1 cellular context compared by ENCODE assay signal in the genomic region with DNA sequence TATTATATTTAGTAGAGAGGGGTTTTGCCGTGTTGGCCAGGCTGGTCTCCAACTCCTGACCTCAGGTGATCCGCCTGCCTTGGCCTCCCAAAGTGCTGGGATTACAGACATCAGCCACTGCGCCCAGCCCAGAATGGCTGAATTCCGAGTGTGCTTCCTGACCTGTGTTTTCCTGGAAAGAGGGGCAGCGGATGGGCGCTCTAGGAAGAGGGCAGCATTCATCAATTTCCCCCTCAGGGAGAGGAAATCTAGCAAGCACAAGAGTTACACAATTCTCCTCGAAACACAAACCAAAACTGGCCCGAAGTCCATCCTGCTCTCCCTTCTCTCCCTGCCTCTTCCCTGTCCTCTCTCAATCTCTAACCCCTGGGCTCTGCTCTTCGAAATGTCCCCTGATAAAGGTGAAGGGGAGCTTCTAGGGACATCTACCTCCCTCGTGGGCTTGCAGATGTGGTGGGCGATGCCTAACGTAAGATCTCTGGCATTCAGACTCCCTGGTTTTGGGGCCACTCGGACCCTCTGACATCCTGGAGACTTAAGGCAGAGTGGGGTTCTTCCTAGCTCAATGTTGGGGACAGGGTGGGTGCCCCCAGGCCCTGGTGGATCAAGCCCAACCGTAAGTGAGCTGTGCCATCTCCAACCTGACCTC.
TF ChIP-seq lines count a peak whose summit lies in the region.

No MANE protein-coding gene starts in this region.

TF ChIP-seq in HepG2, 621 proteins besides CTCF, POLR2A, EP300 and RAD21 (continued from another document and continues in another):
- TF ChIP-seq, protein P1, sequence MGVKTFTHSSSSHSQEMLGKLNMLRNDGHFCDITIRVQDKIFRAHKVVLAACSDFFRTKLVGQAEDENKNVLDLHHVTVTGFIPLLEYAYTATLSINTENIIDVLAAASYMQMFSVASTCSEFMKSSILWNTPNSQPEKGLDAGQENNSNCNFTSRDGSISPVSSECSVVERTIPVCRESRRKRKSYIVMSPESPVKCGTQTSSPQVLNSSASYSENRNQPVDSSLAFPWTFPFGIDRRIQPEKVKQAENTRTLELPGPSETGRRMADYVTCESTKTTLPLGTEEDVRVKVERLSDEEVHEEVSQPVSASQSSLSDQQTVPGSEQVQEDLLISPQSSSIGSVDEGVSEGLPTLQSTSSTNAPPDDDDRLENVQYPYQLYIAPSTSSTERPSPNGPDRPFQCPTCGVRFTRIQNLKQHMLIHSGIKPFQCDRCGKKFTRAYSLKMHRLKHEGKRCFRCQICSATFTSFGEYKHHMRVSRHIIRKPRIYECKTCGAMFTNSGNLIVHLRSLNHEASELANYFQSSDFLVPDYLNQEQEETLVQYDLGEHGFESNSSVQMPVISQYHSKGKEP (CRISPR knock-in tag; IDR thresholded peaks at IDR 0.05): no peak
- TF ChIP-seq ZNF7 (CRISPR knock-in tag; IDR thresholded peaks at IDR 0.05) (peak; percentile 58; the same call in 1 of the 2 replicates), PAX8 (CRISPR knock-in tag; IDR thresholded peaks at IDR 0.05; ENCODE audit: borderline replicate concordance) (no peak), ZNF30 (CRISPR knock-in tag; IDR thresholded peaks at IDR 0.05) (no peak), NCOR1 (IDR thresholded peaks at IDR 0.05; ENCODE audit: borderline replicate concordance, low read length) (peak; percentile 75; the same call in 1 of the 2 replicates), RBAK (CRISPR knock-in tag; IDR thresholded peaks at IDR 0.05) (no peak), ZNF235 (CRISPR knock-in tag; IDR thresholded peaks at IDR 0.05; ENCODE audit: borderline replicate concordance) (no peak), KLF13 (CRISPR knock-in tag; IDR thresholded peaks at IDR 0.05) (no peak), ELF4 (CRISPR knock-in tag; IDR thresholded peaks at IDR 0.05; ENCODE audit: borderline replicate concordance) (no peak), NFIC (IDR thresholded peaks at IDR 0.05; ENCODE audit: low read length) (no peak; the same call in 1 of the 2 replicates), ZNF816 (CRISPR knock-in tag; IDR thresholded peaks at IDR 0.05; ENCODE audit: borderline replicate concordance) (no peak), DR1 (CRISPR knock-in tag; IDR thresholded peaks at IDR 0.05) (no peak), ZNF558 (CRISPR knock-in tag; IDR thresholded peaks at IDR 0.05; ENCODE audit: borderline replicate concordance) (no peak), SMARCE1 (IDR thresholded peaks at IDR 0.05; ENCODE audit: borderline replicate concordance) (no peak), HOXA9 (CRISPR knock-in tag; IDR thresholded peaks at IDR 0.05; ENCODE audit: borderline replicate concordance) (no peak), RXRB (CRISPR knock-in tag; IDR thresholded peaks at IDR 0.05; ENCODE audit: borderline replicate concordance) (peak; percentile 94), ZBTB7A (CRISPR knock-in tag; IDR thresholded peaks at IDR 0.05) (no peak), ZNF766 (CRISPR knock-in tag; IDR thresholded peaks at IDR 0.05; ENCODE audit: borderline replicate concordance) (peak; percentile 85; the same call in 1 of the 2 replicates), ZBTB3 (CRISPR knock-in tag; IDR thresholded peaks at IDR 0.05; ENCODE audit: borderline replicate concordance, low read depth) (0 out of 2 replicates have a peak, but pooled peaks have one; percentile 56)
- TF ChIP-seq, protein P2, sequence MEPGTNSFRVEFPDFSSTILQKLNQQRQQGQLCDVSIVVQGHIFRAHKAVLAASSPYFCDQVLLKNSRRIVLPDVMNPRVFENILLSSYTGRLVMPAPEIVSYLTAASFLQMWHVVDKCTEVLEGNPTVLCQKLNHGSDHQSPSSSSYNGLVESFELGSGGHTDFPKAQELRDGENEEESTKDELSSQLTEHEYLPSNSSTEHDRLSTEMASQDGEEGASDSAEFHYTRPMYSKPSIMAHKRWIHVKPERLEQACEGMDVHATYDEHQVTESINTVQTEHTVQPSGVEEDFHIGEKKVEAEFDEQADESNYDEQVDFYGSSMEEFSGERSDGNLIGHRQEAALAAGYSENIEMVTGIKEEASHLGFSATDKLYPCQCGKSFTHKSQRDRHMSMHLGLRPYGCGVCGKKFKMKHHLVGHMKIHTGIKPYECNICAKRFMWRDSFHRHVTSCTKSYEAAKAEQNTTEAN (CRISPR knock-in tag; conservative IDR thresholded peaks at IDR 0.05): peak; percentile 87
- TF ChIP-seq, protein P3, sequence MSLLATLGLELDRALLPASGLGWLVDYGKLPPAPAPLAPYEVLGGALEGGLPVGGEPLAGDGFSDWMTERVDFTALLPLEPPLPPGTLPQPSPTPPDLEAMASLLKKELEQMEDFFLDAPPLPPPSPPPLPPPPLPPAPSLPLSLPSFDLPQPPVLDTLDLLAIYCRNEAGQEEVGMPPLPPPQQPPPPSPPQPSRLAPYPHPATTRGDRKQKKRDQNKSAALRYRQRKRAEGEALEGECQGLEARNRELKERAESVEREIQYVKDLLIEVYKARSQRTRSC (CRISPR knock-in tag; IDR thresholded peaks at IDR 0.05; ENCODE audit: low read depth): no peak
- TF ChIP-seq, protein P4, sequence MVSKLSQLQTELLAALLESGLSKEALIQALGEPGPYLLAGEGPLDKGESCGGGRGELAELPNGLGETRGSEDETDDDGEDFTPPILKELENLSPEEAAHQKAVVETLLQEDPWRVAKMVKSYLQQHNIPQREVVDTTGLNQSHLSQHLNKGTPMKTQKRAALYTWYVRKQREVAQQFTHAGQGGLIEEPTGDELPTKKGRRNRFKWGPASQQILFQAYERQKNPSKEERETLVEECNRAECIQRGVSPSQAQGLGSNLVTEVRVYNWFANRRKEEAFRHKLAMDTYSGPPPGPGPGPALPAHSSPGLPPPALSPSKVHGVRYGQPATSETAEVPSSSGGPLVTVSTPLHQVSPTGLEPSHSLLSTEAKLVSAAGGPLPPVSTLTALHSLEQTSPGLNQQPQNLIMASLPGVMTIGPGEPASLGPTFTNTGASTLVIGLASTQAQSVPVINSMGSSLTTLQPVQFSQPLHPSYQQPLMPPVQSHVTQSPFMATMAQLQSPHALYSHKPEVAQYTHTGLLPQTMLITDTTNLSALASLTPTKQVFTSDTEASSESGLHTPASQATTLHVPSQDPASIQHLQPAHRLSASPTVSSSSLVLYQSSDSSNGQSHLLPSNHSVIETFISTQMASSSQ (IDR thresholded peaks at IDR 0.05; ENCODE audit: low read depth): no peak
- TF ChIP-seq, protein P4 (CRISPR knock-in tag; IDR thresholded peaks at IDR 0.05; ENCODE audit: borderline replicate concordance): peak; percentile 63; the same call in 1 of the 2 replicates
- TF ChIP-seq, protein P5, sequence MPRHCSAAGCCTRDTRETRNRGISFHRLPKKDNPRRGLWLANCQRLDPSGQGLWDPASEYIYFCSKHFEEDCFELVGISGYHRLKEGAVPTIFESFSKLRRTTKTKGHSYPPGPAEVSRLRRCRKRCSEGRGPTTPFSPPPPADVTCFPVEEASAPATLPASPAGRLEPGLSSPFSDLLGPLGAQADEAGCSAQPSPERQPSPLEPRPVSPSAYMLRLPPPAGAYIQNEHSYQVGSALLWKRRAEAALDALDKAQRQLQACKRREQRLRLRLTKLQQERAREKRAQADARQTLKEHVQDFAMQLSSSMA (CRISPR knock-in tag; IDR thresholded peaks at IDR 0.05): no peak
- TF ChIP-seq, protein P6, sequence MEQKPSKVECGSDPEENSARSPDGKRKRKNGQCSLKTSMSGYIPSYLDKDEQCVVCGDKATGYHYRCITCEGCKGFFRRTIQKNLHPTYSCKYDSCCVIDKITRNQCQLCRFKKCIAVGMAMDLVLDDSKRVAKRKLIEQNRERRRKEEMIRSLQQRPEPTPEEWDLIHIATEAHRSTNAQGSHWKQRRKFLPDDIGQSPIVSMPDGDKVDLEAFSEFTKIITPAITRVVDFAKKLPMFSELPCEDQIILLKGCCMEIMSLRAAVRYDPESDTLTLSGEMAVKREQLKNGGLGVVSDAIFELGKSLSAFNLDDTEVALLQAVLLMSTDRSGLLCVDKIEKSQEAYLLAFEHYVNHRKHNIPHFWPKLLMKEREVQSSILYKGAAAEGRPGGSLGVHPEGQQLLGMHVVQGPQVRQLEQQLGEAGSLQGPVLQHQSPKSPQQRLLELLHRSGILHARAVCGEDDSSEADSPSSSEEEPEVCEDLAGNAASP (CRISPR knock-in tag; IDR thresholded peaks at IDR 0.05; ENCODE audit: borderline replicate concordance): peak; percentile 84; the same call in 1 of the 2 replicates
- TF ChIP-seq, protein P7, sequence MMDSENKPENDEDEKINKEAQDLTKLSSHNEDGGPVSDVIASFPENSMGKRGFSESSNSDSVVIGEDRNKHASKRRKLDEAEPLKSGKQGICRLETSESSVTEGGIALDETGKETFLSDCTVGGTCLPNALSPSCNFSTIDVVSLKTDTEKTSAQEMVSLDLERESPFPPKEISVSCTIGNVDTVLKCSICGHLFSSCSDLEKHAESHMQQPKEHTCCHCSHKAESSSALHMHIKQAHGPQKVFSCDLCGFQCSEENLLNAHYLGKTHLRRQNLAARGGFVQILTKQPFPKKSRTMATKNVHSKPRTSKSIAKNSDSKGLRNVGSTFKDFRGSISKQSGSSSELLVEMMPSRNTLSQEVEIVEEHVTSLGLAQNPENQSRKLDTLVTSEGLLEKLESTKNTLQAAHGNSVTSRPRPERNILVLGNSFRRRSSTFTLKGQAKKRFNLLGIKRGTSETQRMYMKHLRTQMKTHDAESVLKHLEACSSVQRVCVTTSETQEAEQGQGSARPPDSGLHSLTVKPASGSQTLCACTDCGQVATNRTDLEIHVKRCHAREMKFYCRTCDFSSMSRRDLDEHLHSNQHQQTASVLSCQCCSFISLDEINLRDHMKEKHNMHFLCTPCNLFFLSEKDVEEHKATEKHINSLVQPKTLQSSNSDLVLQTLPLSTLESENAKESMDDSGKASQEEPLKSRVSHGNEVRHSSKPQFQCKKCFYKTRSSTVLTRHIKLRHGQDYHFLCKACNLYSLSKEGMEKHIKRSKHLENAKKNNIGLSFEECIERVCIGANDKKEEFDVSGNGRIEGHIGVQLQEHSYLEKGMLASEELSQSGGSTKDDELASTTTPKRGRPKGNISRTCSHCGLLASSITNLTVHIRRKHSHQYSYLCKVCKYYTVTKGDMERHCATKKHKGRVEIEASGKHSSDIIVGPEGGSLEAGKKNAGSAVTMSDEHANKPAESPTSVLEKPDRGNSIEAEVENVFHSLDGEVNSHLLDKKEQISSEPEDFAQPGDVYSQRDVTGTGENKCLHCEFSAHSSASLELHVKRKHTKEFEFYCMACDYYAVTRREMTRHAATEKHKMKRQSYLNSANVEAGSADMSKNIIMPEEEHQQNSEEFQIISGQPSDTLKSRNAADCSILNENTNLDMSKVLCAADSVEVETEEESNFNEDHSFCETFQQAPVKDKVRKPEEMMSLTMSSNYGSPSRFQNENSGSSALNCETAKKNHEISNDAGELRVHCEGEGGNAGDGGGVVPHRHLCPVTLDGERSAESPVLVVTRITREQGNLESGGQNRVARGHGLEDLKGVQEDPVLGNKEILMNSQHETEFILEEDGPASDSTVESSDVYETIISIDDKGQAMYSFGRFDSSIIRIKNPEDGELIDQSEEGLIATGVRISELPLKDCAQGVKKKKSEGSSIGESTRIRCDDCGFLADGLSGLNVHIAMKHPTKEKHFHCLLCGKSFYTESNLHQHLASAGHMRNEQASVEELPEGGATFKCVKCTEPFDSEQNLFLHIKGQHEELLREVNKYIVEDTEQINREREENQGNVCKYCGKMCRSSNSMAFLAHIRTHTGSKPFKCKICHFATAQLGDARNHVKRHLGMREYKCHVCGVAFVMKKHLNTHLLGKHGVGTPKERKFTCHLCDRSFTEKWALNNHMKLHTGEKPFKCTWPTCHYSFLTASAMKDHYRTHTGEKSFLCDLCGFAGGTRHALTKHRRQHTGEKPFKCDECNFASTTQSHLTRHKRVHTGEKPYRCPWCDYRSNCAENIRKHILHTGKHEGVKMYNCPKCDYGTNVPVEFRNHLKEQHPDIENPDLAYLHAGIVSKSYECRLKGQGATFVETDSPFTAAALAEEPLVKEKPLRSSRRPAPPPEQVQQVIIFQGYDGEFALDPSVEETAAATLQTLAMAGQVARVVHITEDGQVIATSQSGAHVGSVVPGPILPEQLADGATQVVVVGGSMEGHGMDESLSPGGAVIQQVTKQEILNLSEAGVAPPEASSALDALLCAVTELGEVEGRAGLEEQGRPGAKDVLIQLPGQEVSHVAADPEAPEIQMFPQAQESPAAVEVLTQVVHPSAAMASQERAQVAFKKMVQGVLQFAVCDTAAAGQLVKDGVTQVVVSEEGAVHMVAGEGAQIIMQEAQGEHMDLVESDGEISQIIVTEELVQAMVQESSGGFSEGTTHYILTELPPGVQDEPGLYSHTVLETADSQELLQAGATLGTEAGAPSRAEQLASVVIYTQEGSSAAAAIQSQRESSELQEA (CRISPR knock-in tag; IDR thresholded peaks at IDR 0.05; ENCODE audit: not compliant biosample characterization): no peak
- TF ChIP-seq, protein P8, sequence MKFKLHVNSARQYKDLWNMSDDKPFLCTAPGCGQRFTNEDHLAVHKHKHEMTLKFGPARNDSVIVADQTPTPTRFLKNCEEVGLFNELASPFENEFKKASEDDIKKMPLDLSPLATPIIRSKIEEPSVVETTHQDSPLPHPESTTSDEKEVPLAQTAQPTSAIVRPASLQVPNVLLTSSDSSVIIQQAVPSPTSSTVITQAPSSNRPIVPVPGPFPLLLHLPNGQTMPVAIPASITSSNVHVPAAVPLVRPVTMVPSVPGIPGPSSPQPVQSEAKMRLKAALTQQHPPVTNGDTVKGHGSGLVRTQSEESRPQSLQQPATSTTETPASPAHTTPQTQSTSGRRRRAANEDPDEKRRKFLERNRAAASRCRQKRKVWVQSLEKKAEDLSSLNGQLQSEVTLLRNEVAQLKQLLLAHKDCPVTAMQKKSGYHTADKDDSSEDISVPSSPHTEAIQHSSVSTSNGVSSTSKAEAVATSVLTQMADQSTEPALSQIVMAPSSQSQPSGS (CRISPR knock-in tag; IDR thresholded peaks at IDR 0.05): no peak
- TF ChIP-seq, protein P9, sequence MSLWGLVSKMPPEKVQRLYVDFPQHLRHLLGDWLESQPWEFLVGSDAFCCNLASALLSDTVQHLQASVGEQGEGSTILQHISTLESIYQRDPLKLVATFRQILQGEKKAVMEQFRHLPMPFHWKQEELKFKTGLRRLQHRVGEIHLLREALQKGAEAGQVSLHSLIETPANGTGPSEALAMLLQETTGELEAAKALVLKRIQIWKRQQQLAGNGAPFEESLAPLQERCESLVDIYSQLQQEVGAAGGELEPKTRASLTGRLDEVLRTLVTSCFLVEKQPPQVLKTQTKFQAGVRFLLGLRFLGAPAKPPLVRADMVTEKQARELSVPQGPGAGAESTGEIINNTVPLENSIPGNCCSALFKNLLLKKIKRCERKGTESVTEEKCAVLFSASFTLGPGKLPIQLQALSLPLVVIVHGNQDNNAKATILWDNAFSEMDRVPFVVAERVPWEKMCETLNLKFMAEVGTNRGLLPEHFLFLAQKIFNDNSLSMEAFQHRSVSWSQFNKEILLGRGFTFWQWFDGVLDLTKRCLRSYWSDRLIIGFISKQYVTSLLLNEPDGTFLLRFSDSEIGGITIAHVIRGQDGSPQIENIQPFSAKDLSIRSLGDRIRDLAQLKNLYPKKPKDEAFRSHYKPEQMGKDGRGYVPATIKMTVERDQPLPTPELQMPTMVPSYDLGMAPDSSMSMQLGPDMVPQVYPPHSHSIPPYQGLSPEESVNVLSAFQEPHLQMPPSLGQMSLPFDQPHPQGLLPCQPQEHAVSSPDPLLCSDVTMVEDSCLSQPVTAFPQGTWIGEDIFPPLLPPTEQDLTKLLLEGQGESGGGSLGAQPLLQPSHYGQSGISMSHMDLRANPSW (CRISPR knock-in tag; IDR thresholded peaks at IDR 0.05; ENCODE audit: borderline replicate concordance): 0 out of 2 replicates have a peak, but pooled peaks have one; percentile 44
